Comparison of ENCODE assay signal across 24 cellular contexts in genomic region chr4:117466388-117466787, GRCh38.
DNase-seq lines count a peak whose midpoint lies in the region; ATAC-seq and TF ChIP-seq lines count a peak whose summit lies in the region.
"Had no signal": no experiment of that assay in that cellular context is flagged by ENCODE, and none has a peak within 500 bp of the region (broad histone marks: within the 10 kb centered on the region; RNA-seq: fewer than 3 reads in every experiment).

No MANE protein-coding gene starts in this region.

- POLR2A ChIA-PET in MCF 10A (lab: Yijun Ruan, JAX), result no interaction called here

- H3K4me1 ChIP-seq in breast epithelium (no peaks in the 10 kb centered on the region), endodermal cell (ENCODE audit: control insufficient read depth, insufficient read depth, low read length) (no peaks in the 10 kb centered on the region)
- H3K4me1 ChIP-seq: BLaER1 had no signal

- H3K27me3 ChIP-seq in breast epithelium (no peaks in the 10 kb centered on the region), endodermal cell (ENCODE audit: control insufficient read depth, insufficient read depth, low read length, poor library complexity, severe bottlenecking) (no peaks in the 10 kb centered on the region)
- H3K27me3 ChIP-seq: BLaER1 had no signal

- H3K27ac Mint-ChIP-seq in MCF 10A (ENCODE audit: low read depth, unreplicated experiment) (peak overlapping the region; percentile 21), endodermal cell (no peak overlapping the region)
- H3K27ac Mint-ChIP-seq: CD4-positive, alpha-beta T cell; HFFc6 had no signal

- no TSS peak for BruUV-seq in MCF 10A (replicated peaks; lab: Mats Ljungman, UMichigan)

- no peak for ATAC-seq in GM18868 (IDR thresholded peaks at IDR 0.05; ENCODE audit: unreplicated experiment)
- ATAC-seq: K562 had no signal

- no peak overlapping the region for H3K9ac ChIP-seq in endodermal cell (ENCODE audit: extremely low read depth, low read length, poor library complexity, severe bottlenecking)
- H3K9ac ChIP-seq: BLaER1 had no signal

- DNase-seq in MCF 10A (ENCODE audit: unreplicated experiment) (peak; percentile 67), breast epithelium (ENCODE audit: low spot score in 2 of 2) (no peak), endodermal cell (peak; percentile 51), iPS DF 4.7 (ENCODE audit: extremely low read depth, low spot score) (peak; percentile 19), renal cortical epithelial cell (ENCODE audit: low read depth) (peak; percentile 29), substantia nigra (lab: John Stamatoyannopoulos, UW) (no peak), T-helper 2 cell (no peak)
- DNase-seq: ACHN; CD4-positive, alpha-beta T cell; COR-L47; DMS79 treated with DMSO at 0.1 percent for 48 hours; H7; HFFc6; NCI-H1092 treated with DMSO at 0.1 percent for 48 hours; NCI-H1436 treated with DMSO at 0.1 percent for 48 hours; NCI-H2029 treated with DMSO at 0.1 percent for 48 hours; NCI-H345; NCI-H524; NCI-H82; SHP77 had no signal

- H3K27ac ChIP-seq in breast epithelium, result no peak overlapping the region
- no peak overlapping the region for H3K27ac ChIP-seq in endodermal cell (ENCODE audit: low read depth, low read length)
- H3K27ac ChIP-seq in substantia nigra (ENCODE audit: low read depth, low read length, poor library complexity, severe bottlenecking), result no peak overlapping the region
- H3K27ac ChIP-seq: 22Rv1, BLaER1 had no signal

- WGBS in endodermal cell (ENCODE audit: insufficient coverage in 1 of 2, insufficient read length in 1 of 2), 2 experiments, result 85 to 100% methylated on average over 3 to 5 of the region's 5 CpGs

- H3K4me1 Mint-ChIP-seq in MCF 10A (ENCODE audit: insufficient read depth, unreplicated experiment) (no peaks in the 10 kb centered on the region), endodermal cell (no peaks in the 10 kb centered on the region)

- intact Hi-C loops in MCF 10A (cut with micrococcal nuclease), result no loop called here
- intact Hi-C loops in breast epithelium (cut with DNase I; ENCODE audit: low total_unique reads), result no loop called here

- no peak overlapping the region for H3K4me3 Mint-ChIP-seq in MCF 10A (ENCODE audit: unreplicated experiment)
- no peak overlapping the region for H3K4me3 Mint-ChIP-seq in endodermal cell
- H3K4me3 Mint-ChIP-seq: CD4-positive, alpha-beta T cell; HFFc6 had no signal

- H3K36me3 Mint-ChIP-seq in MCF 10A (ENCODE audit: insufficient read depth, unreplicated experiment) (no peaks in the 10 kb centered on the region), endodermal cell (ENCODE audit: low read depth) (no peaks in the 10 kb centered on the region)

- H3K36me3 ChIP-seq in breast epithelium (no peaks in the 10 kb centered on the region), endodermal cell (ENCODE audit: control insufficient read depth, insufficient read depth, low read length) (no peaks in the 10 kb centered on the region)
- H3K36me3 ChIP-seq: BLaER1 had no signal

- H3K4me3 ChIP-seq in breast epithelium (no peak overlapping the region), endodermal cell (ENCODE audit: low read length) (no peak overlapping the region)
- H3K4me3 ChIP-seq: BLaER1, K562 had no signal

- H3K9me3 Mint-ChIP-seq in MCF 10A (ENCODE audit: unreplicated experiment), result no peaks in the 10 kb centered on the region
- H3K9me3 Mint-ChIP-seq in endodermal cell, result peaks cover 2% of the 10 kb centered on the region
- H3K9me3 Mint-ChIP-seq: CD4-positive, alpha-beta T cell had no signal

- no peak for TF ChIP-seq CTCF in MCF 10A (IDR thresholded peaks at IDR 0.05; ENCODE audit: unreplicated experiment)
- TF ChIP-seq CTCF in breast epithelium (IDR thresholded peaks at IDR 0.05), result no peak
- no peak for TF ChIP-seq CTCF in endodermal cell (conservative IDR thresholded peaks at IDR 0.05)

- no peak for TF ChIP-seq POLR2A in breast epithelium (IDR thresholded peaks at IDR 0.05)

- H3K27me3 Mint-ChIP-seq in MCF 10A (ENCODE audit: insufficient read depth, unreplicated experiment), result no peaks in the 10 kb centered on the region
- no peaks in the 10 kb centered on the region for H3K27me3 Mint-ChIP-seq in endodermal cell (ENCODE audit: insufficient read depth)
- H3K27me3 Mint-ChIP-seq: CD4-positive, alpha-beta T cell had no signal

- H3K9me3 ChIP-seq in breast epithelium, result no peaks in the 10 kb centered on the region
- no peaks in the 10 kb centered on the region for H3K9me3 ChIP-seq in endodermal cell (ENCODE audit: control insufficient read depth, low read length)
- H3K9me3 ChIP-seq: BLaER1 had no signal

- CTCF ChIA-PET in MCF 10A (lab: Yijun Ruan, JAX), result interaction anchor here (0.5 to 0.7 kb wide), 4 partner anchors 15 to 1436 kb away, joined by 3 to 4 read pairs (median 4); no protein-coding TSS in a partner anchor

Comparison
In these comparisons a context has a peak if more than half of its experiments do, and no peak if none do; other contexts are left out.
1. DNase-seq: peak in MCF 10A (single experiment), endodermal cell (single experiment), iPS DF 4.7 (single experiment) and renal cortical epithelial cell (single experiment); none in breast epithelium (0 of 2), substantia nigra (0 of 49) and T-helper 2 cell (0 of 5).